Comparison of ENCODE assay signal across 26 cellular contexts in genomic region chr11:122434786-122435185, GRCh38.
"Had no signal": no experiment of that assay in that cellular context is flagged by ENCODE, and none has a peak within 500 bp of the region (broad histone marks: within the 10 kb centered on the region; RNA-seq: fewer than 3 reads in every experiment).

No MANE protein-coding gene starts in this region.

- H3K36me3 ChIP-seq: colonic mucosa, left ventricle myocardium inferior, lower lobe of right lung, ovary, suprapubic skin, thyroid gland had no signal

- H3K4me3 Mint-ChIP-seq: endodermal cell; naive B cell; nephron progenitor cell; stimulated activated effector memory CD8-positive, alpha-beta T cell treated with anti-CD3 and anti-CD28 coated beads, Interleukin-12 subunit alpha, Interleukin-12 subunit beta, amount 100 ng/mL, for 72 hours; type B pancreatic cell had no signal

- H3K4me1 Mint-ChIP-seq: naive B cell; nephron progenitor cell; stimulated activated effector memory CD8-positive, alpha-beta T cell treated with anti-CD3 and anti-CD28 coated beads, Interleukin-12 subunit alpha, Interleukin-12 subunit beta, amount 100 ng/mL, for 72 hours had no signal

- H3K4me3 ChIP-seq: colonic mucosa, hepatocyte, left ventricle myocardium inferior, lower lobe of right lung, ovary, suprapubic skin, thyroid gland had no signal

- DNase-seq: colonic mucosa; dermis blood vessel endothelial cell; effector CD4-positive, alpha-beta T cell; endodermal cell; erythroblast; foreskin melanocyte; head of caudate nucleus; kidney; left cardiac atrium; left ventricle myocardium inferior; lower lobe of right lung; mesenchymal stem cell; naive B cell; nephron progenitor cell; nucleus accumbens; ovary; right cardiac atrium; stimulated activated CD4-positive, alpha-beta T cell treated with anti-CD3 and anti-CD28 coated beads, Interleukin-4, amount 100 ng/mL, for 1 hour; stimulated activated CD8-positive, alpha-beta memory T cell treated with anti-CD3 and anti-CD28 coated beads, Interleukin-4, amount 100 ng/mL, for 48 hours; stimulated activated naive CD8-positive, alpha-beta T cell treated with anti-CD3 and anti-CD28 coated beads, Interleukin-15, Interleukin-2, amounts not matched to agents 100 U/mL and 50 U/mL, for 24 hours; thyroid gland had no signal

- H3K79me2 ChIP-seq: hepatocyte had no signal

- H3K27me3 ChIP-seq: colonic mucosa, hepatocyte, ovary, thyroid gland had no signal

- H3K4me1 ChIP-seq: colonic mucosa had no signal

- H3K27ac Mint-ChIP-seq: endodermal cell; naive B cell; nephron progenitor cell; progenitor cell of endocrine pancreas; stimulated activated effector memory CD8-positive, alpha-beta T cell treated with anti-CD3 and anti-CD28 coated beads, Interleukin-12 subunit alpha, Interleukin-12 subunit beta, amount 100 ng/mL, for 72 hours; type B pancreatic cell had no signal

- H3K36me3 Mint-ChIP-seq: naive B cell; stimulated activated effector memory CD8-positive, alpha-beta T cell treated with anti-CD3 and anti-CD28 coated beads, Interleukin-12 subunit alpha, Interleukin-12 subunit beta, amount 100 ng/mL, for 72 hours; type B pancreatic cell had no signal

- H3K27me3 Mint-ChIP-seq: progenitor cell of endocrine pancreas, type B pancreatic cell had no signal

- H3K9me3 Mint-ChIP-seq: endodermal cell; nephron progenitor cell; stimulated activated effector memory CD8-positive, alpha-beta T cell treated with anti-CD3 and anti-CD28 coated beads, Interleukin-12 subunit alpha, Interleukin-12 subunit beta, amount 100 ng/mL, for 72 hours had no signal

- H2AFZ ChIP-seq: hepatocyte had no signal

- H3K9me3 ChIP-seq: colonic mucosa, left ventricle myocardium inferior, lower lobe of right lung, ovary, suprapubic skin, thyroid gland had no signal

- H3K27ac ChIP-seq: colonic mucosa, hepatocyte, left ventricle myocardium inferior, lower lobe of right lung, ovary, suprapubic skin, thyroid gland had no signal

- ATAC-seq: left cardiac atrium; lower lobe of right lung; right cardiac atrium; stimulated activated effector memory CD8-positive, alpha-beta T cell treated with anti-CD3 and anti-CD28 coated beads, Interleukin-12 subunit alpha, Interleukin-12 subunit beta, amount 100 ng/mL, for 72 hours; stimulated activated naive CD8-positive, alpha-beta T cell treated with anti-CD3 and anti-CD28 coated beads, Interleukin-15, Interleukin-2, amounts not matched to agents 100 U/mL and 50 U/mL, for 24 hours had no signal

- H3K4me2 ChIP-seq: hepatocyte had no signal
